16 cellular contexts compared by ENCODE assay signal in genomic region chr17:77527394-77527793, GRCh38.
DNase-seq lines count a peak whose midpoint lies in the region; ATAC-seq, FAIRE-seq and TF ChIP-seq lines count a peak whose summit lies in the region.
"Had no signal": no experiment of that assay in that cellular context is flagged by ENCODE, and none has a peak within 500 bp of the region (broad histone marks: within the 10 kb centered on the region; RNA-seq: fewer than 3 reads in every experiment).

No MANE protein-coding gene starts in this region.

- H3K4me1 ChIP-seq in HCT116 (ENCODE audit: control insufficient read depth in 1 of 2, insufficient read depth in 2 of 2, low read length in 2 of 2), result no peaks in the 10 kb centered on the region
- H3K4me1 ChIP-seq: foreskin keratinocyte had no signal

- CTCF ChIA-PET in HCT116 (lab: Charles Lee), result no interaction called here

- ATAC-seq in activated T-cell treated with anti-CD3 and anti-CD28 coated beads, Interleukin-2, amount 50 U/mL, for 4 hours, result no peak
- ATAC-seq in HCT116, result no peak
- no peak for ATAC-seq in sciatic nerve
- no peak for ATAC-seq in GM21423 (IDR thresholded peaks at IDR 0.05; ENCODE audit: unreplicated experiment)
- ATAC-seq: foreskin keratinocyte, left lobe of liver had no signal

- no peak overlapping the region for H3K9ac ChIP-seq in HCT116 (ENCODE audit: low read length)

- no peak for TF ChIP-seq RAD21 in HCT116 (IDR thresholded peaks at IDR 0.05; ENCODE audit: low read depth)

- no peaks in the 10 kb centered on the region for H3K9me3 ChIP-seq in HCT116 (ENCODE audit: control insufficient read depth in 1 of 2, insufficient read depth in 1 of 2, low read depth in 1 of 2, low read length in 2 of 2)

- H3K9me3 Mint-ChIP-seq in activated T-cell treated with anti-CD3 and anti-CD28 coated beads, Interleukin-2, amount 50 U/mL, for 4 hours, result no peaks in the 10 kb centered on the region

- H3K27me3 Mint-ChIP-seq in activated T-cell treated with anti-CD3 and anti-CD28 coated beads, Interleukin-2, amount 50 U/mL, for 4 hours (ENCODE audit: low read depth), result peaks cover 31% of the 10 kb centered on the region

- H3K36me3 Mint-ChIP-seq in activated T-cell treated with anti-CD3 and anti-CD28 coated beads, Interleukin-2, amount 50 U/mL, for 4 hours (ENCODE audit: insufficient read depth), result no peaks in the 10 kb centered on the region

- DNase-seq in activated T-cell treated with anti-CD3 and anti-CD28 coated beads, Interleukin-2, amount 50 U/mL, for 1 hour, result peak; percentile 2
- DNase-seq in activated T-cell treated with anti-CD3 and anti-CD28 coated beads, Interleukin-2, amount 50 U/mL, for 4 hours, result no peak
- DNase-seq in HCT116 (ENCODE audit: low read depth, low spot score) (no peak), coronary artery (ENCODE audit: low spot score) (peak; percentile 47), sciatic nerve (ENCODE audit: low spot score) (peak; percentile 14), GM12892 (ENCODE audit: insufficient read length) (no peak), cerebellum (ENCODE audit: low spot score) (no peak)
- DNase-seq: cerebellar nuclear complex; COR-L47; GF-D8; NCI-H226; SHP77 treated with DMSO at 0.1 percent for 48 hours; stimulated activated naive CD4-positive, alpha-beta T cell treated with Interleukin-2 at 50 U/mL for 16 hours had no signal

- FAIRE-seq in GM12892 (lab: Jason Lieb, UNC), result no peak

- no peak overlapping the region for H3K4me3 Mint-ChIP-seq in activated T-cell treated with anti-CD3 and anti-CD28 coated beads, Interleukin-2, amount 50 U/mL, for 4 hours

- H2AFZ ChIP-seq in HCT116 (ENCODE audit: low read depth, low read length, poor library complexity, severe bottlenecking), result peak overlapping the region; percentile 4

- H3K4me2 ChIP-seq in HCT116 (ENCODE audit: low read length), result no peak overlapping the region

- no peaks in the 10 kb centered on the region for H3K79me2 ChIP-seq in HCT116 (ENCODE audit: insufficient read depth, low read length)

- BruUV-seq in HCT116 (replicated peaks; lab: Mats Ljungman, UMichigan), result no TSS peak

- no peaks in the 10 kb centered on the region for H4K20me1 ChIP-seq in HCT116 (ENCODE audit: insufficient read depth)

- RAD21 ChIA-PET in HCT116 (lab: Charles Lee; ENCODE audit: low non-redundant PET in 1 of 2, low total read pairs in 2 of 2, uncharacterized antibody in 2 of 2, unreplicated experiment in 2 of 2), result no interaction called here

- POLR2A ChIA-PET in HCT116 (lab: Charles Lee), result no interaction called here

- H3K4me3 ChIP-seq in HCT116 (replicated peaks in 1 of 2; ENCODE audit: low read depth in 1 of 2, low read length in 2 of 2) (no peak overlapping the region), coronary artery (no peak overlapping the region)

- intact Hi-C loops in HCT116 (cut with micrococcal nuclease), result no loop called here
- intact Hi-C loops in sciatic nerve (cut with DNase I), result no loop called here

- TF ChIP-seq POLR2A in HCT116 (IDR thresholded peaks at IDR 0.05; ENCODE audit: borderline replicate concordance, extremely low read depth, insufficient read depth, insufficient read length) (no peak), GM12892 (IDR thresholded peaks at IDR 0.05; ENCODE audit: low read depth, low read length) (no peak)

- H3K27ac ChIP-seq in HCT116 (ENCODE audit: low read depth, low read length), result no peak overlapping the region
- H3K27ac ChIP-seq in coronary artery, result no peak overlapping the region
- H3K27ac ChIP-seq: foreskin keratinocyte had no signal

- TF ChIP-seq CTCF in HCT116 (IDR thresholded peaks at IDR 0.05 in 2 of 3, conservative IDR thresholded peaks at IDR 0.05 in 1 of 3; ENCODE audit: borderline replicate concordance in 1 of 3, insufficient read depth in 1 of 3, low read depth in 2 of 3, low read length in 2 of 3), result no peak
- TF ChIP-seq CTCF in coronary artery (IDR thresholded peaks at IDR 0.05), result no peak

- H3K36me3 ChIP-seq in HCT116 (ENCODE audit: control insufficient read depth in 1 of 2, insufficient read depth in 2 of 2, low read length in 2 of 2), result no peaks in the 10 kb centered on the region

- H3K27me3 ChIP-seq in HCT116 (ENCODE audit: insufficient read depth, low read length), result no peaks in the 10 kb centered on the region

- H3K9me2 ChIP-seq in HCT116 (ENCODE audit: insufficient read depth), result no peaks in the 10 kb centered on the region

- peaks cover 1% of the 10 kb centered on the region for H3K4me1 Mint-ChIP-seq in activated T-cell treated with anti-CD3 and anti-CD28 coated beads, Interleukin-2, amount 50 U/mL, for 4 hours (ENCODE audit: low read depth)

TF ChIP-seq in HCT116, 20 proteins besides CTCF, POLR2A, EP300 and RAD21:
- TF ChIP-seq REST (IDR thresholded peaks at IDR 0.05; ENCODE audit: low read depth), result no peak
- no peak for TF ChIP-seq ZFX (IDR thresholded peaks at IDR 0.05)
- no peak for TF ChIP-seq EZH2phosphoT487 (IDR thresholded peaks at IDR 0.05; ENCODE audit: borderline replicate concordance)
- no peak for TF ChIP-seq YY1 (IDR thresholded peaks at IDR 0.05; ENCODE audit: extremely low read depth, insufficient replicate concordance, low read depth, low read length)
- TF ChIP-seq EZH2 (IDR thresholded peaks at IDR 0.05), result no peak
- TF ChIP-seq POLR2AphosphoS5 (IDR thresholded peaks at IDR 0.05; ENCODE audit: low read depth, low read length), result no peak
- TF ChIP-seq TCF7L2 (IDR thresholded peaks at IDR 0.05; ENCODE audit: borderline replicate concordance, extremely low read depth, insufficient read depth, insufficient read length), result no peak
- TF ChIP-seq ELF1 (IDR thresholded peaks at IDR 0.05; ENCODE audit: borderline replicate concordance, low read depth), result no peak
- TF ChIP-seq CEBPB (IDR thresholded peaks at IDR 0.05; ENCODE audit: low read depth), result no peak
- no peak for TF ChIP-seq CBX3 (IDR thresholded peaks at IDR 0.05; ENCODE audit: low read depth)
- TF ChIP-seq ZNF274 (IDR thresholded peaks at IDR 0.05; ENCODE audit: low read depth, low read length), result no peak
- TF ChIP-seq SP1 (IDR thresholded peaks at IDR 0.05; ENCODE audit: low read depth), result no peak
- no peak for TF ChIP-seq SRF (IDR thresholded peaks at IDR 0.05; ENCODE audit: low read depth)
- no peak for TF ChIP-seq ZBTB33 (IDR thresholded peaks at IDR 0.05; ENCODE audit: extremely low read depth, insufficient replicate concordance, low read length)
- no peak for TF ChIP-seq JUND (IDR thresholded peaks at IDR 0.05)
- no peak for TF ChIP-seq MAX (IDR thresholded peaks at IDR 0.05)
- no peak for TF ChIP-seq SIN3A (IDR thresholded peaks at IDR 0.05; ENCODE audit: low read depth)

Comparison
In these comparisons a context has a peak if more than half of its experiments do, and no peak if none do; other contexts are left out.
1. DNase-seq: peak in activated T-cell treated with anti-CD3 and anti-CD28 coated beads, Interleukin-2, amount 50 U/mL, for 1 hour (single experiment), coronary artery (single experiment) and sciatic nerve (single experiment); none in activated T-cell treated with anti-CD3 and anti-CD28 coated beads, Interleukin-2, amount 50 U/mL, for 4 hours (single experiment), HCT116 (single experiment), GM12892 (single experiment) and cerebellum (single experiment).